ENCODE assay signal across 6 cellular contexts in genomic region chr11:108836541-108836940, GRCh38.
"Had no signal": no experiment of that assay in that cellular context is flagged by ENCODE, and none has a peak within 500 bp of the region (broad histone marks: within the 10 kb centered on the region; RNA-seq: fewer than 3 reads in every experiment).

No MANE protein-coding gene starts in this region.

- H3K4me3 ChIP-seq: GM23338, K562 had no signal

- DNase-seq: H9, HCEC 1CT, IMR-90, KG1 had no signal

- ATAC-seq: K562 had no signal
